ENCODE assay signal across 9 cellular contexts in genomic region chr15:72202801-72203506, GRCh38. TPM values are rescaled to one million over a fixed set of nuclear protein-coding genes. Genes with fewer than 3 reads are reported as not detected.
DNase-seq lines count a peak whose midpoint lies in the region; ATAC-seq, FAIRE-seq and TF ChIP-seq lines count a peak whose summit lies in the region.
"Had no signal": no experiment of that assay in that cellular context is flagged by ENCODE, and none has a peak within 500 bp of the region (broad histone marks: within the 10 kb centered on the region; RNA-seq: fewer than 3 reads in every experiment).

No MANE protein-coding gene starts in this region.

- H3K4me1 ChIP-seq in HCT116 (ENCODE audit: control insufficient read depth in 1 of 2, insufficient read depth in 2 of 2, low read length in 2 of 2) (peaks cover 0 to 16% of the 10 kb centered on the region in 2 experiments; a peak in 2 of 4 replicates), fibroblast of lung (ENCODE audit: control insufficient read depth, extremely low read depth, insufficient read depth, low read length) (peaks cover 8% of the 10 kb centered on the region)

- POLR2A ChIA-PET in HCT116 (lab: Charles Lee): interaction anchor here (1.2 kb wide), 1 partner anchor 29 kb away, joined by 4 read pairs; the partner anchor contains the start of gene PKM
- POLR2A ChIA-PET in activated CD4-positive, alpha-beta memory T cell treated with anti-CD3 and anti-CD28 coated beads, Interleukin-2, amount 10 ng/mL, durations not matched to agents 7 days and 5 days (lab: Charles Lee): interaction anchor here (0.9 to 1.9 kb wide), 2 partner anchors 24 to 29 kb away, joined by 3 to 5 read pairs; no protein-coding TSS in a partner anchor

- H3K79me2 ChIP-seq in HCT116 (ENCODE audit: insufficient read depth, low read length): peaks cover 57% of the 10 kb centered on the region
- H3K79me2 ChIP-seq in fibroblast of lung (ENCODE audit: control insufficient read depth, insufficient read depth, low read length): peaks cover 16% of the 10 kb centered on the region

- H4K20me1 ChIP-seq in HCT116 (ENCODE audit: insufficient read depth): peaks cover 31% of the 10 kb centered on the region; the same call in 1 of the 2 replicates
- no peaks in the 10 kb centered on the region for H4K20me1 ChIP-seq in fibroblast of lung (ENCODE audit: control insufficient read depth, extremely low read depth, insufficient read depth, low read length)

- RAD21 ChIA-PET in HCT116 (lab: Charles Lee; ENCODE audit: low non-redundant PET in 1 of 2, low total read pairs in 2 of 2, uncharacterized antibody in 2 of 2, unreplicated experiment in 2 of 2): no interaction called here

- no peak for FAIRE-seq in RCC 7860 (lab: Jason Lieb, UNC)

- H3K27me3 ChIP-seq in HCT116 (ENCODE audit: insufficient read depth, low read length) (no peaks in the 10 kb centered on the region), fibroblast of lung (ENCODE audit: control insufficient read depth, insufficient read depth, low read length) (no peaks in the 10 kb centered on the region)

- H2AFZ ChIP-seq in HCT116 (ENCODE audit: low read depth, low read length, poor library complexity, severe bottlenecking) (no peak overlapping the region), fibroblast of lung (ENCODE audit: low read length) (no peak overlapping the region)

- H3K4me2 ChIP-seq in HCT116 (ENCODE audit: low read length) (no peak overlapping the region), fibroblast of lung (ENCODE audit: extremely low read depth, insufficient read depth, low read length) (no peak overlapping the region)

- no peak for TF ChIP-seq RAD21 in HCT116 (IDR thresholded peaks at IDR 0.05; ENCODE audit: low read depth)

- no peak for TF ChIP-seq CTCF in HCT116 (IDR thresholded peaks at IDR 0.05 in 2 of 3, conservative IDR thresholded peaks at IDR 0.05 in 1 of 3; ENCODE audit: borderline replicate concordance in 1 of 3, insufficient read depth in 1 of 3, low read depth in 2 of 3, low read length in 2 of 3)
- TF ChIP-seq CTCF in fibroblast of lung (conservative IDR thresholded peaks at IDR 0.05 in 1 of 2, IDR thresholded peaks at IDR 0.05 in 1 of 2; ENCODE audit: low read depth in 1 of 2, low read length in 2 of 2): no peak

- H3K9ac ChIP-seq in HCT116 (ENCODE audit: low read length) (no peak overlapping the region), fibroblast of lung (ENCODE audit: insufficient read depth, low read length) (no peak overlapping the region)

- H3K36me3 ChIP-seq in HCT116 (ENCODE audit: control insufficient read depth in 1 of 2, insufficient read depth in 2 of 2, low read length in 2 of 2): peaks cover 74 to 86% of the 10 kb centered on the region in 2 experiments
- peaks cover 65% of the 10 kb centered on the region for H3K36me3 ChIP-seq in fibroblast of lung (ENCODE audit: control insufficient read depth, insufficient read depth, low read length)

- peak overlapping the region; percentile 33 for H3K27ac ChIP-seq in HCT116 (ENCODE audit: low read depth, low read length)
- H3K27ac ChIP-seq in fibroblast of lung (ENCODE audit: insufficient read depth, low read length): peak overlapping the region; percentile 63

- intact Hi-C loops in HCT116 (cut with micrococcal nuclease): no loop called here

- no peak overlapping the region for H3K4me3 Mint-ChIP-seq in activated CD4-positive, alpha-beta memory T cell treated with anti-CD3 and anti-CD28 coated beads, Interleukin-2, amount 10 ng/mL, durations not matched to agents 7 days and 5 days
- H3K4me3 Mint-ChIP-seq in stimulated activated effector memory CD8-positive, alpha-beta T cell treated with anti-CD3 and anti-CD28 coated beads, Interleukin-12 subunit alpha, Interleukin-12 subunit beta, amount 100 ng/mL, for 72 hours: no peak overlapping the region

- peaks cover 94% of the 10 kb centered on the region for H3K36me3 Mint-ChIP-seq in activated CD4-positive, alpha-beta memory T cell treated with anti-CD3 and anti-CD28 coated beads, Interleukin-2, amount 10 ng/mL, durations not matched to agents 7 days and 5 days (ENCODE audit: low read depth)
- H3K36me3 Mint-ChIP-seq in stimulated activated effector memory CD8-positive, alpha-beta T cell treated with anti-CD3 and anti-CD28 coated beads, Interleukin-12 subunit alpha, Interleukin-12 subunit beta, amount 100 ng/mL, for 72 hours: peaks cover 100% of the 10 kb centered on the region

- ATAC-seq in HCT116: no peak
- no peak for ATAC-seq in stimulated activated effector memory CD8-positive, alpha-beta T cell treated with anti-CD3 and anti-CD28 coated beads, Interleukin-12 subunit alpha, Interleukin-12 subunit beta, amount 100 ng/mL, for 72 hours
- no peak for ATAC-seq in GM21717 (IDR thresholded peaks at IDR 0.05; ENCODE audit: unreplicated experiment)

- TF ChIP-seq POLR2A in HCT116 (IDR thresholded peaks at IDR 0.05; ENCODE audit: borderline replicate concordance, extremely low read depth, insufficient read depth, insufficient read length): no peak

- CTCF ChIA-PET in HCT116 (lab: Charles Lee): no interaction called here
- CTCF ChIA-PET in activated CD4-positive, alpha-beta memory T cell treated with anti-CD3 and anti-CD28 coated beads, Interleukin-2, amount 10 ng/mL, durations not matched to agents 7 days and 5 days (lab: Charles Lee): no interaction called here

- H3K9me2 ChIP-seq in HCT116 (ENCODE audit: insufficient read depth): no peaks in the 10 kb centered on the region

- H3K27ac Mint-ChIP-seq in activated CD4-positive, alpha-beta memory T cell treated with anti-CD3 and anti-CD28 coated beads, Interleukin-2, amount 10 ng/mL, durations not matched to agents 7 days and 5 days: peak overlapping the region; percentile 61
- H3K27ac Mint-ChIP-seq in stimulated activated effector memory CD8-positive, alpha-beta T cell treated with anti-CD3 and anti-CD28 coated beads, Interleukin-12 subunit alpha, Interleukin-12 subunit beta, amount 100 ng/mL, for 72 hours: peak overlapping the region; percentile 95

- peaks cover 22% of the 10 kb centered on the region for H3K4me1 Mint-ChIP-seq in activated CD4-positive, alpha-beta memory T cell treated with anti-CD3 and anti-CD28 coated beads, Interleukin-2, amount 10 ng/mL, durations not matched to agents 7 days and 5 days
- H3K4me1 Mint-ChIP-seq in stimulated activated effector memory CD8-positive, alpha-beta T cell treated with anti-CD3 and anti-CD28 coated beads, Interleukin-12 subunit alpha, Interleukin-12 subunit beta, amount 100 ng/mL, for 72 hours: peaks cover 54% of the 10 kb centered on the region

- no TSS peak for BruUV-seq in HCT116 (replicated peaks; lab: Mats Ljungman, UMichigan)

- peaks cover 2% of the 10 kb centered on the region for H3K27me3 Mint-ChIP-seq in activated CD4-positive, alpha-beta memory T cell treated with anti-CD3 and anti-CD28 coated beads, Interleukin-2, amount 10 ng/mL, durations not matched to agents 7 days and 5 days

- H3K9me3 Mint-ChIP-seq in activated CD4-positive, alpha-beta memory T cell treated with anti-CD3 and anti-CD28 coated beads, Interleukin-2, amount 10 ng/mL, durations not matched to agents 7 days and 5 days: no peaks in the 10 kb centered on the region
- H3K9me3 Mint-ChIP-seq in stimulated activated effector memory CD8-positive, alpha-beta T cell treated with anti-CD3 and anti-CD28 coated beads, Interleukin-12 subunit alpha, Interleukin-12 subunit beta, amount 100 ng/mL, for 72 hours: no peaks in the 10 kb centered on the region

- no peak overlapping the region for H3K4me3 ChIP-seq in HCT116 (replicated peaks in 1 of 2; ENCODE audit: low read depth in 1 of 2, low read length in 2 of 2)
- no peak overlapping the region for H3K4me3 ChIP-seq in fibroblast of lung (replicated peaks in 1 of 4; ENCODE audit: control extremely low read depth in 1 of 4, insufficient read depth in 1 of 4, low read depth in 3 of 4, low read length in 4 of 4)

- H3K9me3 ChIP-seq in HCT116 (ENCODE audit: control insufficient read depth in 1 of 2, insufficient read depth in 1 of 2, low read depth in 1 of 2, low read length in 2 of 2) (no peaks in the 10 kb centered on the region), fibroblast of lung (ENCODE audit: control insufficient read depth, insufficient read depth, low read depth, low read length) (no peaks in the 10 kb centered on the region)

- DNase-seq in HCT116 (ENCODE audit: low read depth, low spot score): no peak
- DNase-seq in activated CD4-positive, alpha-beta memory T cell treated with anti-CD3 and anti-CD28 coated beads, Interleukin-2, amount 10 ng/mL, durations not matched to agents 7 days and 5 days: no peak
- DNase-seq in fibroblast of lung (ENCODE audit: low read depth in 2 of 2): no peak
- no peak for DNase-seq in stimulated activated effector memory CD8-positive, alpha-beta T cell treated with anti-CD3 and anti-CD28 coated beads, Interleukin-12 subunit alpha, Interleukin-12 subunit beta, amount 100 ng/mL, for 72 hours (ENCODE audit: low spot score in 2 of 2)
- no peak for DNase-seq in NCI-H524 treated with DMSO at 0.1 percent for 48 hours (lab: John Stamatoyannopoulos, UW)
- no peak for DNase-seq in RCC 7860 (ENCODE audit: low spot score)
- DNase-seq: NCI-H187 had no signal

RNA-seq across cellular contexts. Expression of gene GRAMD2A, which starts 5.4 kb away (rescaled TPM):
- total RNA-seq in HCT116 (2021; ENCODE audit: unreplicated experiment) (8.0 TPM), fibroblast of lung (0.77 and 0.83 TPM in 2 replicates)
- polyA plus RNA-seq in HCT116 (2012): 2.9 and 3.8 TPM in 2 replicates
- total RNA-seq in activated CD4-positive, alpha-beta memory T cell treated with anti-CD3 and anti-CD28 coated beads, Interleukin-2, amount 10 ng/mL, durations not matched to agents 7 days and 5 days: not detected
- 0.09 and 0.15 TPM in 2 replicates for polyA plus RNA-seq in fibroblast of lung
- polyA plus RNA-seq in fibroblast of lung (2012): 0.16 TPM in 1 of 2 replicates, not detected in the other
- not detected in 2 replicates for polyA minus RNA-seq in fibroblast of lung (ENCODE audit: low replicate concordance)
- total RNA-seq: Daoy had no signal

RNA-seq across cellular contexts. Expression of gene PKM, which starts 28.0 kb away (rescaled TPM):
- total RNA-seq in HCT116 (2021; ENCODE audit: unreplicated experiment) (1,664 TPM), fibroblast of lung (926 and 1,892 TPM in 2 replicates)
- 2,370 and 2,533 TPM in 2 replicates for polyA plus RNA-seq in HCT116 (2012)
- total RNA-seq in activated CD4-positive, alpha-beta memory T cell treated with anti-CD3 and anti-CD28 coated beads, Interleukin-2, amount 10 ng/mL, durations not matched to agents 7 days and 5 days: 1,000 to 10,000 TPM; 1,064 to 1,081 TPM
- 2,521 and 3,546 TPM in 2 replicates for polyA plus RNA-seq in fibroblast of lung
- polyA plus RNA-seq in fibroblast of lung (2012): 1,992 and 2,536 TPM in 2 replicates
- 3,488 and 4,252 TPM in 2 replicates for polyA minus RNA-seq in fibroblast of lung (ENCODE audit: low replicate concordance)
